In the genomic region with DNA sequence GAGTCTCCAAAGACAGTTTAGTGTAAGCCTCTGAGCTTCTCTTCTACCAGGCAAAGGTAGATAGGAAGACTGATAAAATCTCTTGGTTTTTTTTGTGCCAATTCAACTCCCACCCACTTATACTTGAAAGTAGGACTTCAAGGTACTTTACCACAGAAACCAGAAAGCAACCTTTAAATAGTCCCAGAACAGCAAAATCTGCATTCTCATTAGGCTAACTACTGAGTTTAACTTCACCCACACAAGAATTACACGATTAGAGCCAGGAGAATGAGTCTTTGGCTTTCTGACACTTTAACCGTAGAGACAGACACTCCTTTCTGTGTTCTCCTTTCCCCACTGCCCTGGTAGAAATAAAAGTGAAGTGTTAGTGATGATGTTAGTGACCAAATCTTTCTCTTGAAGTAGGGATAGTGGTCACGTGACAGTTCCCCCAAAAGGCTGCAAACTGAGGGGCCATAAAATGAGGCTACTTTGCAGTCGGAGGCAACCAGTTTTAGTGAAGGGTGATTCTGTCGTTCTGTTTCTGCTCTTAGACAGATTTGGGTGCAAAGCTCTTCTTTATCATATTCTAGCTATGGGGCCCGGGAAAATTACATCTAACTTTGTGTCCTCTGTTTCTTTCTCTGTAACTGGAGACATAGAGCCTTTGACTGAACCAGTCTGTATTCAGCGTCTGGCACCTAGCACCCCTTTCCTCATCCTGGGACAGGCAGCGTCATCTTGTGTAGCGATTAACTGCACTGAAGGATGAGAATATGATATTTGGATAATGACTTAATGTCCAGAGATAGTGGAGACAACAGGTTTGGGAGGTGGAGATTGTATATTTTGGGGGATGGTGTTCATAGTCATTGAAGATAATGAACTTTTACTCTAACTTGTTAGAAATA, we compare ENCODE assay signal across 1 cellular context.
TF ChIP-seq lines count a peak whose summit lies in the region.

No MANE protein-coding gene starts in this region.

TF ChIP-seq in K562, 482 proteins besides CTCF, POLR2A, EP300 and RAD21 (continued from another document):
- TF ChIP-seq, protein P1, sequence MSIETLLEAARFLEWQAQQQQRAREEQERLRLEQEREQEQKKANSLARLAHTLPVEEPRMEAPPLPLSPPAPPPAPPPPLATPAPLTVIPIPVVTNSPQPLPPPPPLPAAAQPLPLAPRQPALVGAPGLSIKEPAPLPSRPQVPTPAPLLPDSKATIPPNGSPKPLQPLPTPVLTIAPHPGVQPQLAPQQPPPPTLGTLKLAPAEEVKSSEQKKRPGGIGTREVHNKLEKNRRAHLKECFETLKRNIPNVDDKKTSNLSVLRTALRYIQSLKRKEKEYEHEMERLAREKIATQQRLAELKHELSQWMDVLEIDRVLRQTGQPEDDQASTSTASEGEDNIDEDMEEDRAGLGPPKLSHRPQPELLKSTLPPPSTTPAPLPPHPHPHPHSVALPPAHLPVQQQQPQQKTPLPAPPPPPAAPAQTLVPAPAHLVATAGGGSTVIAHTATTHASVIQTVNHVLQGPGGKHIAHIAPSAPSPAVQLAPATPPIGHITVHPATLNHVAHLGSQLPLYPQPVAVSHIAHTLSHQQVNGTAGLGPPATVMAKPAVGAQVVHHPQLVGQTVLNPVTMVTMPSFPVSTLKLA (conservative IDR thresholded peaks at IDR 0.05) = no peak
- no peak for TF ChIP-seq XRCC4 (IDR thresholded peaks at IDR 0.05; ENCODE audit: extremely low read depth, insufficient read depth, insufficient read length)
- no peak for TF ChIP-seq SMARCA4 (IDR thresholded peaks at IDR 0.05)
